Comparison of ENCODE assay signal across 7 cellular contexts in genomic region chr5:36151434-36152323, GRCh38.
A peak's percentile ranks its signal among the peaks of the same experiment; 100 is the strongest.
DNase-seq lines count a peak whose midpoint lies in the region; ATAC-seq and TF ChIP-seq lines count a peak whose summit lies in the region.

Gene LMBRD2, minus strand, starts transcription at chr5:36151887. Its CDS starts 8,538 bp downstream, at chr5:36143349.
Gene SKP2, plus strand, starts transcription at chr5:36152111. Its CDS starts 152 bp downstream, at chr5:36152263.

- ATAC-seq in GM18508 (IDR thresholded peaks at IDR 0.05; ENCODE audit: insufficient read depth, unreplicated experiment) (peak; percentile 98), HG03025 (IDR thresholded peaks at IDR 0.05; ENCODE audit: low FRiP score, unreplicated experiment) (peak; percentile 98)

- no peak for TF ChIP-seq CTCF in astrocyte of the spinal cord (IDR thresholded peaks at IDR 0.05; ENCODE audit: low read depth, low read length)

- in situ Hi-C loops in astrocyte of the spinal cord (cut with HindIII; ENCODE audit: low sequenced_read_pairs) = no loop called here

- DNase-seq in NCI-H2081 (lab: John Stamatoyannopoulos, UW) (peak; percentile 100), T1000 (lab: John Stamatoyannopoulos, UW) (peak; percentile 96), astrocyte of the spinal cord (ENCODE audit: low read depth, low spot score) (peak; percentile 98), hippocampal formation (lab: John Stamatoyannopoulos, UW) (peak; percentile 98 to 99), retina (peak; percentile 98)

- H3K4me3 ChIP-seq in astrocyte of the spinal cord (ENCODE audit: low read depth, low read length) = peak within 1 kb of the TSS; percentile 98

Comparison
In these comparisons a context has a peak if more than half of its experiments do, and no peak if none do; other contexts are left out.
1. Peak in every context shown above with its lines: DNase-seq, ATAC-seq and H3K4me3 ChIP-seq.